Comparison of ENCODE assay signal across 8 cellular contexts in genomic region chr21:44874240-44874496, GRCh38. TPM values are rescaled to one million over a fixed set of nuclear protein-coding genes. Genes with fewer than 3 reads are reported as not detected.
DNase-seq lines count a peak whose midpoint lies in the region; ATAC-seq and TF ChIP-seq lines count a peak whose summit lies in the region.

No MANE protein-coding gene starts in this region.

- H3K4me3 ChIP-seq in Karpas-422 (ENCODE audit: low read length) (peak overlapping the region; percentile 93), choroid plexus epithelial cell (ENCODE audit: low read depth, low read length) (peak overlapping the region; percentile 85)

- H3K36me3 Mint-ChIP-seq in natural killer cell treated with Interleukin-12 subunit alpha and Interleukin-12 subunit beta and Interleukin-15 and Interleukin-18, amount 100 ng/mL, for 72 hours: no peaks in the 10 kb centered on the region

- no peaks in the 10 kb centered on the region for H3K36me3 ChIP-seq in Karpas-422 (ENCODE audit: insufficient read depth, low read length)

- peaks cover 35% of the 10 kb centered on the region for H4K20me1 ChIP-seq in Karpas-422 (ENCODE audit: insufficient read depth, low read depth, low read length)

- peak; percentile 3 for ATAC-seq in GM18502 (IDR thresholded peaks at IDR 0.05; ENCODE audit: poor library complexity, unreplicated experiment)
- ATAC-seq in natural killer cell treated with Interleukin-12 subunit alpha and Interleukin-12 subunit beta and Interleukin-15 and Interleukin-18, amount 100 ng/mL, for 72 hours: no peak
- ATAC-seq in GM18858 (IDR thresholded peaks at IDR 0.05; ENCODE audit: unreplicated experiment): no peak
- ATAC-seq in HG03108 (IDR thresholded peaks at IDR 0.05; ENCODE audit: unreplicated experiment): no peak

- H3K27ac Mint-ChIP-seq in natural killer cell treated with Interleukin-12 subunit alpha and Interleukin-12 subunit beta and Interleukin-15 and Interleukin-18, amount 100 ng/mL, for 72 hours: peak overlapping the region; percentile 89

- H3K9me3 Mint-ChIP-seq in natural killer cell treated with Interleukin-12 subunit alpha and Interleukin-12 subunit beta and Interleukin-15 and Interleukin-18, amount 100 ng/mL, for 72 hours: no peaks in the 10 kb centered on the region

- H3K4me1 ChIP-seq in Karpas-422 (ENCODE audit: low read length): peaks cover 43% of the 10 kb centered on the region

- H3K9me2 ChIP-seq in Karpas-422 (replicated peaks; ENCODE audit: insufficient read depth, low read length): no peaks in the 10 kb centered on the region

- TF ChIP-seq CTCF in choroid plexus epithelial cell (conservative IDR thresholded peaks at IDR 0.05; ENCODE audit: low read depth, low read length): no peak

- DNase-seq in Karpas-422 (peak; percentile 69), choroid plexus epithelial cell (ENCODE audit: low read depth) (no peak), ecto neural progenitor cell (ENCODE audit: low spot score) (no peak), kidney glomerular epithelial cell (lab: John Stamatoyannopoulos, UW) (no peak)
- DNase-seq in natural killer cell treated with Interleukin-12 subunit alpha and Interleukin-12 subunit beta and Interleukin-15 and Interleukin-18, amount 100 ng/mL, for 72 hours (ENCODE audit: low spot score): no peak

- H3K4me3 Mint-ChIP-seq in natural killer cell treated with Interleukin-12 subunit alpha and Interleukin-12 subunit beta and Interleukin-15 and Interleukin-18, amount 100 ng/mL, for 72 hours: peak overlapping the region; percentile 86

- no peaks in the 10 kb centered on the region for H3K27me3 ChIP-seq in Karpas-422 (ENCODE audit: low read length)

- peak overlapping the region; percentile 100 for H3K4me2 ChIP-seq in Karpas-422 (ENCODE audit: low read depth, low read length, poor library complexity, severe bottlenecking)

- H2AFZ ChIP-seq in Karpas-422 (ENCODE audit: low read length): peak overlapping the region; percentile 88

- no peaks in the 10 kb centered on the region for H3K27me3 Mint-ChIP-seq in natural killer cell treated with Interleukin-12 subunit alpha and Interleukin-12 subunit beta and Interleukin-15 and Interleukin-18, amount 100 ng/mL, for 72 hours

- no peak overlapping the region for H3K27ac ChIP-seq in Karpas-422 (ENCODE audit: low read length)

- H3K9ac ChIP-seq in Karpas-422 (ENCODE audit: low read length): peak overlapping the region; percentile 83

- H3K9me3 ChIP-seq in Karpas-422 (ENCODE audit: low read length): no peaks in the 10 kb centered on the region

- H3K4me1 Mint-ChIP-seq in natural killer cell treated with Interleukin-12 subunit alpha and Interleukin-12 subunit beta and Interleukin-15 and Interleukin-18, amount 100 ng/mL, for 72 hours (ENCODE audit: low read depth in 2 of 2): peaks cover 40 to 41% of the 10 kb centered on the region in 2 donors

- H3K79me2 ChIP-seq in Karpas-422 (ENCODE audit: low read length): peaks cover 40% of the 10 kb centered on the region

RNA-seq across cellular contexts. Expression of gene PTTG1IP, which starts 0.7 kb away (rescaled TPM):
- total RNA-seq in Karpas-422 (2014; rRNA removed; shearing (Covaris generic); ENCODE audit: low replicate concordance): 37.8 and 44.7 TPM in 2 replicates
- total RNA-seq in natural killer cell treated with Interleukin-12 subunit alpha and Interleukin-12 subunit beta and Interleukin-15 and Interleukin-18, amount 100 ng/mL, for 72 hours: 10 to 100 TPM; 69.4 to 81.7 TPM

RNA-seq across cellular contexts. Expression of gene ITGB2, which starts 46.5 kb away (rescaled TPM):
- 252 and 484 TPM in 2 replicates for total RNA-seq in Karpas-422 (2014; rRNA removed; shearing (Covaris generic); ENCODE audit: low replicate concordance)
- 1,000 to 10,000 TPM in 1 of 2 donors, 100 to 1,000 TPM in 1; 448 to 1,246 TPM for total RNA-seq in natural killer cell treated with Interleukin-12 subunit alpha and Interleukin-12 subunit beta and Interleukin-15 and Interleukin-18, amount 100 ng/mL, for 72 hours

RNA-seq across cellular contexts. Expression of gene SUMO3, which starts 56.3 kb away (rescaled TPM):
- 70.3 and 80.3 TPM in 2 replicates for total RNA-seq in Karpas-422 (2014; rRNA removed; shearing (Covaris generic); ENCODE audit: low replicate concordance)
- 10 to 100 TPM; 50.1 to 53.9 TPM for total RNA-seq in natural killer cell treated with Interleukin-12 subunit alpha and Interleukin-12 subunit beta and Interleukin-15 and Interleukin-18, amount 100 ng/mL, for 72 hours
